Comparison of ENCODE assay signal across 26 cellular contexts in genomic region chr6:167295495-167296292, GRCh38. TPM values are rescaled to one million over a fixed set of nuclear protein-coding genes. Genes with fewer than 3 reads are reported as not detected.
"Had no signal": no experiment of that assay in that cellular context is flagged by ENCODE, and none has a peak within 500 bp of the region (broad histone marks: within the 10 kb centered on the region; RNA-seq: fewer than 3 reads in every experiment).

No MANE protein-coding gene starts in this region.

- H3K27ac ChIP-seq: ascending aorta, body of pancreas had no signal

- ATAC-seq: activated CD8-positive, alpha-beta T cell treated with anti-CD3 and anti-CD28 coated beads, Interleukin-2, amount 10 ng/mL, durations not matched to agents 7 days and 5 days; activated naive CD4-positive, alpha-beta T cell treated with anti-CD3 and anti-CD28 coated beads, Interleukin-2, amount 50 U/mL, for 72 hours; activated naive CD8-positive, alpha-beta T cell treated with anti-CD3 and anti-CD28 coated beads, Interleukin-2, amount 50 U/mL, for 24 hours; body of pancreas; T-helper 17 cell; WTC11 had no signal

- H3K36me3 ChIP-seq: ascending aorta had no signal

- H3K4me1 ChIP-seq: ascending aorta, body of pancreas had no signal

- FAIRE-seq: bronchial epithelial cell had no signal

- H3K9me3 ChIP-seq: ascending aorta, body of pancreas had no signal

- H3K27me3 ChIP-seq: ascending aorta, body of pancreas had no signal

- H3K4me3 ChIP-seq: ascending aorta, body of pancreas had no signal

- DNase-seq: activated CD4-positive, alpha-beta T cell treated with anti-CD3 and anti-CD28 coated beads for 48 hours; activated CD4-positive, alpha-beta T cell treated with anti-CD3 and anti-CD28 coated beads, Interleukin-2, amount 50 U/mL, for 4 hours; activated CD4-positive, CD25-positive, alpha-beta regulatory T cell treated with anti-CD3 and anti-CD28 coated beads, Interleukin-2, amount 50 U/mL, for 72 hours; activated CD8-positive, alpha-beta memory T cell treated with anti-CD3 and anti-CD28 coated beads, Interleukin-2, amount 50 U/mL, for 48 hours; activated CD8-positive, alpha-beta T cell treated with anti-CD3 and anti-CD28 coated beads, Interleukin-2, amount 10 ng/mL, durations not matched to agents 7 days and 5 days; activated naive CD8-positive, alpha-beta T cell treated with anti-CD3 and anti-CD28 coated beads, Interleukin-2, amount 50 U/mL, for 24 hours; activated T-cell treated with anti-CD3 and anti-CD28 coated beads, Interleukin-2, amount 50 U/mL, for 1 hour; amniotic stem cell; body of pancreas; central memory CD4-positive, alpha-beta T cell; MM.1S; NCI-H1105; NCI-H1436; NCI-H187 treated with DMSO at 0.1 percent for 48 hours; NCI-H446; NCI-H524; NCI-H774; SIG-M5; T-helper 17 cell; T-helper 9 cell had no signal

RNA-seq across cellular contexts. Expression of gene UNC93A, which starts 4.6 kb away (rescaled TPM):
- total RNA-seq: activated CD8-positive, alpha-beta T cell treated with anti-CD3 and anti-CD28 coated beads, Interleukin-2, amount 10 ng/mL, durations not matched to agents 7 days and 5 days; activated naive CD4-positive, alpha-beta T cell treated with anti-CD3 and anti-CD28 coated beads, Interleukin-2, amount 50 U/mL, for 72 hours; ascending aorta; body of pancreas; bronchial epithelial cell; OCI-LY7; RPMI7951; T-helper 17 cell had no signal

RNA-seq across cellular contexts. Expression of gene TTLL2, which starts 29.2 kb away (rescaled TPM):
- total RNA-seq: activated CD8-positive, alpha-beta T cell treated with anti-CD3 and anti-CD28 coated beads, Interleukin-2, amount 10 ng/mL, durations not matched to agents 7 days and 5 days; activated naive CD4-positive, alpha-beta T cell treated with anti-CD3 and anti-CD28 coated beads, Interleukin-2, amount 50 U/mL, for 72 hours; ascending aorta; body of pancreas; bronchial epithelial cell; OCI-LY7; RPMI7951; T-helper 17 cell; WTC11 had no signal
